ENCODE assay signal across 1 cellular context in the genomic region with DNA sequence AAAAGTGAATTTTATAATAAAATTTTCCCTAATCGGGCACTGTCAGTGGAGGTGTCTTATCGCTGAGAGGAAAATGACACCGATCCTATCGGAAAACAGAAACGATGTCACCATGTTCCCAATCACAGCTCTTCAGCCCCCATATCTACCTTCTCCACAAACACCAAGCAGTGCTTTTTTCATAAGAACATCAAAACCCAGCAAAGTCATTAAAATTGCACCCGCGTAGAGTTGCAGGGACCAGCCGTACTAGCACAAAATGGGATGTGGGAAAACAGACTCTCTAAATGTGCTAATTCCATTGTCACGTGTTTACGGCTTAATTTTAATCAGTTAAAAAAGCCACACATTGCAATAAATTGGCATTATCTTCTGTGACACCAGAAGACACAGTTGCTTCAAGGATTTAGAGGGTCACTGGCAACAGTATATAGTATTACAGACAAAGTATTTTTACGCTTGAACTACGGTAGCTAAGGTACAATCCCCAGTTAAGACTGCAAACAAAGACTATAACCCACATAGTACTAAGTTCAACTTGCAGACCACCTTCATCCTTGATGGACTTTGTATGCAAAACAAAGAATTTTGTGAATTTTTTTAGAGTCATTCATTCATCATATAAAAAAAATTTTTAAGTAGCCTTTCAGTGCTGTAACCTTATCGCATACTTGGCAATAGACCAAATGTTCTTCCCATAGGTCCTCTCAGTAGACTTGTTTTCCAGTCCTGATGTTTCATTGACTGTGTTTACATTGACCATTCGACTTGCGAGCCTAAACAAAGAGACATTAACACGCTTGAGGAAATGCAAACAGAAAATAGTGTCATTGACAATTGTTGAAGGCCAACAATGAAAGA.
TF ChIP-seq lines count a peak whose summit lies in the region.

No MANE protein-coding gene starts in this region.

TF ChIP-seq in HEK293, 187 proteins besides CTCF, POLR2A, EP300 and RAD21 (continued from another document and continues in another):
- TF ChIP-seq BCL6B (tag by site-specific recombination; IDR thresholded peaks at IDR 0.05) (no peak; the same call in 1 of the 2 replicates), ZBTB20 (tag by site-specific recombination; IDR thresholded peaks at IDR 0.05) (peak; percentile 81), KLF7 (tag by site-specific recombination; IDR thresholded peaks at IDR 0.05; ENCODE audit: borderline replicate concordance) (no peak), ZNF394 (tag by site-specific recombination; IDR thresholded peaks at IDR 0.05; ENCODE audit: borderline replicate concordance) (no peak), ZNF585B (tag by site-specific recombination; IDR thresholded peaks at IDR 0.05) (no peak), ZNF571 (tag by site-specific recombination; IDR thresholded peaks at IDR 0.05) (no peak), ZSCAN16 (tag by site-specific recombination; IDR thresholded peaks at IDR 0.05) (no peak), ZNF169 (tag by site-specific recombination; IDR thresholded peaks at IDR 0.05) (no peak), ZNF10 (tag by site-specific recombination; IDR thresholded peaks at IDR 0.05) (no peak), ZNF837 (tag by site-specific recombination; IDR thresholded peaks at IDR 0.05) (no peak), TRIM28 (IDR thresholded peaks at IDR 0.05; ENCODE audit: borderline replicate concordance, low read length) (peak; percentile 37; the same call in 1 of the 2 replicates), GLIS2 (tag by site-specific recombination; IDR thresholded peaks at IDR 0.05) (no peak), OSR2 (tag by site-specific recombination; IDR thresholded peaks at IDR 0.05) (peak; percentile 72), ZBTB10 (tag by site-specific recombination; IDR thresholded peaks at IDR 0.05) (no peak), ZNF843 (tag by site-specific recombination; IDR thresholded peaks at IDR 0.05) (0 out of 2 replicates have a peak, but pooled peaks have one; percentile 35), BCL11B (tag by site-specific recombination; IDR thresholded peaks at IDR 0.05; ENCODE audit: low read depth) (no peak), ZNF433 (tag by site-specific recombination; IDR thresholded peaks at IDR 0.05; ENCODE audit: low read depth) (no peak), SP7 (tag by site-specific recombination; IDR thresholded peaks at IDR 0.05) (0 out of 2 replicates have a peak, but pooled peaks have one; percentile 32), KLF10 (tag by site-specific recombination; IDR thresholded peaks at IDR 0.05) (peak; percentile 32; the same call in 1 of the 2 replicates), FEZF1 (tag by site-specific recombination; IDR thresholded peaks at IDR 0.05) (no peak), ZSCAN30 (tag by site-specific recombination; IDR thresholded peaks at IDR 0.05) (no peak), ZNF114 (tag by site-specific recombination; IDR thresholded peaks at IDR 0.05) (no peak), WT1 (tag by site-specific recombination; IDR thresholded peaks at IDR 0.05) (0 out of 2 replicates have a peak, but pooled peaks have one; percentile 29), SCRT1 (tag by site-specific recombination; IDR thresholded peaks at IDR 0.05; ENCODE audit: borderline replicate concordance) (peak; percentile 70; the same call in 1 of the 2 replicates), ZBTB17 (tag by site-specific recombination; IDR thresholded peaks at IDR 0.05) (peak; percentile 58), ZNF629 (tag by site-specific recombination; IDR thresholded peaks at IDR 0.05) (0 out of 2 replicates have a peak, but pooled peaks have one; percentile 27), ZNF449 (tag by site-specific recombination; IDR thresholded peaks at IDR 0.05) (no peak), ZNF155 (tag by site-specific recombination; IDR thresholded peaks at IDR 0.05) (no peak), IKZF3 (tag by site-specific recombination; IDR thresholded peaks at IDR 0.05) (peak; percentile 79), GLI2 (tag by site-specific recombination; IDR thresholded peaks at IDR 0.05; ENCODE audit: borderline replicate concordance, low read depth) (peak; percentile 9; the same call in 1 of the 2 replicates), ZNF350 (tag by site-specific recombination; IDR thresholded peaks at IDR 0.05) (no peak), ZNF701 (tag by site-specific recombination; IDR thresholded peaks at IDR 0.05) (no peak), ZNF768 (tag by site-specific recombination; IDR thresholded peaks at IDR 0.05) (no peak), ZNF580 (tag by site-specific recombination; IDR thresholded peaks at IDR 0.05) (no peak), ZNF707 (tag by site-specific recombination; IDR thresholded peaks at IDR 0.05) (no peak), ZNF174 (tag by site-specific recombination; IDR thresholded peaks at IDR 0.05) (no peak), SCRT2 (tag by site-specific recombination; IDR thresholded peaks at IDR 0.05) (peak; percentile 73; the same call in 1 of the 2 replicates), ZNF211 (tag by site-specific recombination; IDR thresholded peaks at IDR 0.05; ENCODE audit: low read depth) (no peak), ZIC2 (tag by site-specific recombination; IDR thresholded peaks at IDR 0.05) (no peak), ZNF24 (tag by site-specific recombination; IDR thresholded peaks at IDR 0.05) (peak; percentile 69; the same call in 1 of the 2 replicates), ZNF366 (tag by site-specific recombination; conservative IDR thresholded peaks at IDR 0.05) (0 out of 2 replicates have a peak, but pooled peaks have one; percentile 42), ZNF138 (tag by site-specific recombination; IDR thresholded peaks at IDR 0.05; ENCODE audit: borderline replicate concordance) (no peak), ZNF184 (tag by site-specific recombination; IDR thresholded peaks at IDR 0.05) (0 out of 2 replicates have a peak, but pooled peaks have one; percentile 30), REPIN1 (tag by site-specific recombination; IDR thresholded peaks at IDR 0.05; ENCODE audit: low read depth) (no peak), ZFP37 (tag by site-specific recombination; IDR thresholded peaks at IDR 0.05) (no peak), ZFP69B (tag by site-specific recombination; IDR thresholded peaks at IDR 0.05) (no peak), ZNF341 (tag by site-specific recombination; IDR thresholded peaks at IDR 0.05; ENCODE audit: low read depth) (no peak)
- TF ChIP-seq, protein P1, sequence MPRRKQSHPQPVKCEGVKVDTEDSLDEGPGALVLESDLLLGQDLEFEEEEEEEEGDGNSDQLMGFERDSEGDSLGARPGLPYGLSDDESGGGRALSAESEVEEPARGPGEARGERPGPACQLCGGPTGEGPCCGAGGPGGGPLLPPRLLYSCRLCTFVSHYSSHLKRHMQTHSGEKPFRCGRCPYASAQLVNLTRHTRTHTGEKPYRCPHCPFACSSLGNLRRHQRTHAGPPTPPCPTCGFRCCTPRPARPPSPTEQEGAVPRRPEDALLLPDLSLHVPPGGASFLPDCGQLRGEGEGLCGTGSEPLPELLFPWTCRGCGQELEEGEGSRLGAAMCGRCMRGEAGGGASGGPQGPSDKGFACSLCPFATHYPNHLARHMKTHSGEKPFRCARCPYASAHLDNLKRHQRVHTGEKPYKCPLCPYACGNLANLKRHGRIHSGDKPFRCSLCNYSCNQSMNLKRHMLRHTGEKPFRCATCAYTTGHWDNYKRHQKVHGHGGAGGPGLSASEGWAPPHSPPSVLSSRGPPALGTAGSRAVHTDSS (tag by site-specific recombination; IDR thresholded peaks at IDR 0.05), result peak; percentile 5; the same call in 1 of the 2 replicates
- TF ChIP-seq, protein P2, sequence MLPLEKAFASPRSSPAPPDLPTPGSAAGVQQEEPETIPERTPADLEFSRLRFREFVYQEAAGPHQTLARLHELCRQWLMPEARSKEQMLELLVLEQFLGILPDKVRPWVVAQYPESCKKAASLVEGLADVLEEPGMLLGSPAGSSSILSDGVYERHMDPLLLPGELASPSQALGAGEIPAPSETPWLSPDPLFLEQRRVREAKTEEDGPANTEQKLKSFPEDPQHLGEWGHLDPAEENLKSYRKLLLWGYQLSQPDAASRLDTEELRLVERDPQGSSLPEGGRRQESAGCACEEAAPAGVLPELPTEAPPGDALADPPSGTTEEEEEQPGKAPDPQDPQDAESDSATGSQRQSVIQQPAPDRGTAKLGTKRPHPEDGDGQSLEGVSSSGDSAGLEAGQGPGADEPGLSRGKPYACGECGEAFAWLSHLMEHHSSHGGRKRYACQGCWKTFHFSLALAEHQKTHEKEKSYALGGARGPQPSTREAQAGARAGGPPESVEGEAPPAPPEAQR (tag by site-specific recombination; IDR thresholded peaks at IDR 0.05), result no peak
- TF ChIP-seq, protein P3, sequence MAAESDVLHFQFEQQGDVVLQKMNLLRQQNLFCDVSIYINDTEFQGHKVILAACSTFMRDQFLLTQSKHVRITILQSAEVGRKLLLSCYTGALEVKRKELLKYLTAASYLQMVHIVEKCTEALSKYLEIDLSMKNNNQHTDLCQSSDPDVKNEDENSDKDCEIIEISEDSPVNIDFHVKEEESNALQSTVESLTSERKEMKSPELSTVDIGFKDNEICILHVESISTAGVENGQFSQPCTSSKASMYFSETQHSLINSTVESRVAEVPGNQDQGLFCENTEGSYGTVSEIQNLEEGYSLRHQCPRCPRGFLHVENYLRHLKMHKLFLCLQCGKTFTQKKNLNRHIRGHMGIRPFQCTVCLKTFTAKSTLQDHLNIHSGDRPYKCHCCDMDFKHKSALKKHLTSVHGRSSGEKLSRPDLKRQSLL (tag by site-specific recombination; IDR thresholded peaks at IDR 0.05), result no peak
- TF ChIP-seq, protein P4, sequence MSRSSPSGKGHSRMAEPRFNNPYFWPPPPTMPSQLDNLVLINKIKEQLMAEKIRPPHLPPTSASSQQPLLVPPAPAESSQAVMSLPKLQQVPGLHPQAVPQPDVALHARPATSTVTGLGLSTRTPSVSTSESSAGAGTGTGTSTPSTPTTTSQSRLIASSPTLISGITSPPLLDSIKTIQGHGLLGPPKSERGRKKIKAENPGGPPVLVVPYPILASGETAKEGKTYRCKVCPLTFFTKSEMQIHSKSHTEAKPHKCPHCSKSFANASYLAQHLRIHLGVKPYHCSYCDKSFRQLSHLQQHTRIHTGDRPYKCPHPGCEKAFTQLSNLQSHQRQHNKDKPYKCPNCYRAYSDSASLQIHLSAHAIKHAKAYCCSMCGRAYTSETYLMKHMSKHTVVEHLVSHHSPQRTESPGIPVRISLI (tag by site-specific recombination; IDR thresholded peaks at IDR 0.05), result peak; percentile 80
- TF ChIP-seq, protein P5, sequence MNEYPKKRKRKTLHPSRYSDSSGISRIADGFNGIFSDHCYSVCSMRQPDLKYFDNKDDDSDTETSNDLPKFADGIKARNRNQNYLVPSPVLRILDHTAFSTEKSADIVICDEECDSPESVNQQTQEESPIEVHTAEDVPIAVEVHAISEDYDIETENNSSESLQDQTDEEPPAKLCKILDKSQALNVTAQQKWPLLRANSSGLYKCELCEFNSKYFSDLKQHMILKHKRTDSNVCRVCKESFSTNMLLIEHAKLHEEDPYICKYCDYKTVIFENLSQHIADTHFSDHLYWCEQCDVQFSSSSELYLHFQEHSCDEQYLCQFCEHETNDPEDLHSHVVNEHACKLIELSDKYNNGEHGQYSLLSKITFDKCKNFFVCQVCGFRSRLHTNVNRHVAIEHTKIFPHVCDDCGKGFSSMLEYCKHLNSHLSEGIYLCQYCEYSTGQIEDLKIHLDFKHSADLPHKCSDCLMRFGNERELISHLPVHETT (tag by site-specific recombination; IDR thresholded peaks at IDR 0.05), result no peak
- TF ChIP-seq, protein P6, sequence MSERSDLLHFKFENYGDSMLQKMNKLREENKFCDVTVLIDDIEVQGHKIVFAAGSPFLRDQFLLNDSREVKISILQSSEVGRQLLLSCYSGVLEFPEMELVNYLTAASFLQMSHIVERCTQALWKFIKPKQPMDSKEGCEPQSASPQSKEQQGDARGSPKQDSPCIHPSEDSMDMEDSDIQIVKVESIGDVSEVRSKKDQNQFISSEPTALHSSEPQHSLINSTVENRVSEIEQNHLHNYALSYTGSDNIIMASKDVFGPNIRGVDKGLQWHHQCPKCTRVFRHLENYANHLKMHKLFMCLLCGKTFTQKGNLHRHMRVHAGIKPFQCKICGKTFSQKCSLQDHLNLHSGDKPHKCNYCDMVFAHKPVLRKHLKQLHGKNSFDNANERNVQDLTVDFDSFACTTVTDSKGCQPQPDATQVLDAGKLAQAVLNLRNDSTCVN (tag by site-specific recombination; optimal IDR thresholded peaks at IDR 0.05), result no peak
